In the genomic region with DNA sequence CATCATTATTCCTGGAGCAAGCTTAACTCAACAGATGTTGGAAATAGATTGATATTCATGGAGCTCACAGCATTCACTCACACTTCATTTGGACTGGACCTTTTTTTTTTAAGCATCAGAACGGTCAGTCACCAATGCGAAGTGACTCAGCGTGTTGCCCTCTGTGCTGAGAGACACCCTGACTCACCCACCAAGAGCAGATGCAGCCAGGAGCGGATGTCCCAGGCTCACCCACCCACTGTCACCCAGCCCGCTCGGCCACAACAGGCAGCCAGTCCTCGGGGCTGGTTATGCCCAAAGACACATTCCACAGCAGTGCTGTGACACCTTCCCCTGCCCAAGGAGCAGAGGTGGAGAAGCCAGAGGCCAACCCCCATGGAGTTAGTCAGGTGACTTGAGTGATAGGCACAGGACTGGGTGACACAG, we compare ENCODE assay signal across 15 cellular contexts. TPM values are rescaled to one million over a fixed set of nuclear protein-coding genes. Genes with fewer than 3 reads are reported as not detected.
DNase-seq lines count a peak whose midpoint lies in the region; ATAC-seq, FAIRE-seq and TF ChIP-seq lines count a peak whose summit lies in the region.
"Had no signal": no experiment of that assay in that cellular context is flagged by ENCODE, and none has a peak within 500 bp of the region (broad histone marks: within the 10 kb centered on the region; RNA-seq: fewer than 3 reads in every experiment).

No MANE protein-coding gene starts in this region.

- H3K9ac ChIP-seq in IMR-90 (ENCODE audit: low read depth, low read length): no peak overlapping the region
- no peak overlapping the region for H3K9ac ChIP-seq in colonic mucosa (ENCODE audit: low read depth in 2 of 2, low read length in 2 of 2)
- no peak overlapping the region for H3K9ac ChIP-seq in mesendoderm (ENCODE audit: low read length)

- H3K79me1 ChIP-seq in IMR-90 (ENCODE audit: low read depth in 1 of 2, low read length in 2 of 2) (no peaks in the 10 kb centered on the region), mesendoderm (ENCODE audit: low read length) (no peaks in the 10 kb centered on the region)

- H3K14ac ChIP-seq in IMR-90 (replicated peaks; ENCODE audit: low read depth, low read length): no peak overlapping the region

- no peaks in the 10 kb centered on the region for H3K79me2 ChIP-seq in osteoblast (ENCODE audit: insufficient read depth, low read length)
- H3K79me2 ChIP-seq in mesendoderm (ENCODE audit: control insufficient read depth, insufficient read depth, low read length): no peaks in the 10 kb centered on the region

- no peak for TF ChIP-seq CTCF in IMR-90 (conservative IDR thresholded peaks at IDR 0.05; ENCODE audit: low read depth, low read length)
- no peak for TF ChIP-seq CTCF in colonic mucosa (IDR thresholded peaks at IDR 0.05)
- TF ChIP-seq CTCF in osteoblast (IDR thresholded peaks at IDR 0.05; ENCODE audit: extremely low read depth, low read depth, low read length): no peak

- H4K91ac ChIP-seq in IMR-90 (ENCODE audit: insufficient read depth, low read depth, low read length): no peak overlapping the region

- H3K18ac ChIP-seq in IMR-90 (ENCODE audit: low read depth, low read length) (no peak overlapping the region), mesendoderm (ENCODE audit: low read length) (no peak overlapping the region)

- H3K4ac ChIP-seq in IMR-90 (ENCODE audit: low read depth, low read length) (no peak overlapping the region), mesendoderm (ENCODE audit: low read depth, low read length) (no peak overlapping the region)

- TF ChIP-seq POLR2A in IMR-90 (IDR thresholded peaks at IDR 0.05; ENCODE audit: low read depth, low read length): no peak
- TF ChIP-seq POLR2A in GM12891 (IDR thresholded peaks at IDR 0.05; ENCODE audit: low read depth, low read length): no peak

- H3K27ac ChIP-seq in IMR-90 (ENCODE audit: insufficient read depth, low read length) (no peak overlapping the region), colonic mucosa (no peak overlapping the region), osteoblast (ENCODE audit: low read depth, low read length) (no peak overlapping the region), mesendoderm (ENCODE audit: low read depth, low read length) (no peak overlapping the region)
- H3K27ac ChIP-seq: skin epidermis, tibial nerve had no signal

- H3K9me3 ChIP-seq in IMR-90 (ENCODE audit: control insufficient read depth, insufficient read depth, low read length): no peaks in the 10 kb centered on the region
- H3K9me3 ChIP-seq in colonic mucosa: no peaks in the 10 kb centered on the region
- H3K9me3 ChIP-seq in osteoblast (ENCODE audit: low read depth, low read length): no peaks in the 10 kb centered on the region
- H3K9me3 ChIP-seq: MG63, tibial nerve had no signal

- POLR2A ChIA-PET in IMR-90 (lab: Charles Lee; ENCODE audit: unreplicated experiment): no interaction called here

- H2BK120ac ChIP-seq in IMR-90 (ENCODE audit: low read depth, low read length): no peak overlapping the region
- no peak overlapping the region for H2BK120ac ChIP-seq in mesendoderm (ENCODE audit: low read depth, low read length)

- peak; percentile 17; the same call in 1 of the 2 replicates for ATAC-seq in IMR-90 (ENCODE audit: low read depth)

- H3K56ac ChIP-seq in IMR-90 (ENCODE audit: extremely low read depth, insufficient read depth, low read length) (no peak overlapping the region), mesendoderm (ENCODE audit: low read length) (no peak overlapping the region)

- H2AK5ac ChIP-seq in IMR-90 (ENCODE audit: low read depth, low read length): no peak overlapping the region
- H2AK5ac ChIP-seq in mesendoderm (ENCODE audit: low read length): no peak overlapping the region

- no TSS peak for BruUV-seq in IMR-90 (replicated peaks; lab: Mats Ljungman, UMichigan)

- no peak overlapping the region for H3K4me2 ChIP-seq in IMR-90 (ENCODE audit: low read depth, low read length)
- H3K4me2 ChIP-seq in osteoblast (ENCODE audit: insufficient read depth, low read length): no peak overlapping the region
- H3K4me2 ChIP-seq in mesendoderm (ENCODE audit: low read length): no peak overlapping the region

- no peak overlapping the region for H3K23ac ChIP-seq in IMR-90 (ENCODE audit: low read depth, low read length)
- H3K23ac ChIP-seq in mesendoderm (ENCODE audit: low read length): no peak overlapping the region

- no peaks in the 10 kb centered on the region for H3K4me1 ChIP-seq in IMR-90 (ENCODE audit: control insufficient read depth, insufficient read depth, low read length)
- no peaks in the 10 kb centered on the region for H3K4me1 ChIP-seq in colonic mucosa
- no peaks in the 10 kb centered on the region for H3K4me1 ChIP-seq in osteoblast (ENCODE audit: insufficient read depth, low read length)
- no peaks in the 10 kb centered on the region for H3K4me1 ChIP-seq in mesendoderm (ENCODE audit: control insufficient read depth, low read depth, low read length)
- H3K4me1 ChIP-seq: tibial nerve had no signal

- DNase-seq in activated CD4-positive, alpha-beta T cell treated with anti-CD3 and anti-CD28 coated beads for 48 hours: peak; percentile 20
- no peak for DNase-seq in activated CD4-positive, alpha-beta T cell treated with anti-CD3 and anti-CD28 coated beads, Interleukin-2, amount 50 U/mL, for 1 hour
- DNase-seq in IMR-90 (peak; percentile 37), colonic mucosa (peak; percentile 6), osteoblast (ENCODE audit: insufficient read length, low spot score, missing footprints) (peak; percentile 95), GM12891 (ENCODE audit: insufficient read length, low spot score) (no peak), mesendoderm (no peak)
- DNase-seq in central memory CD4-positive, alpha-beta T cell: no peak
- DNase-seq: DMS 273 treated with DMSO at 0.1 percent for 48 hours, MG63, NCI-H226, nephron progenitor cell had no signal

- no peak for TF ChIP-seq RAD21 in IMR-90 (IDR thresholded peaks at IDR 0.05; ENCODE audit: low read length)

- H2AK9ac ChIP-seq in IMR-90 (replicated peaks; ENCODE audit: low read depth, low read length, poor library complexity): no peak overlapping the region

- H4K20me1 ChIP-seq in IMR-90 (ENCODE audit: insufficient read depth, low read length): no peaks in the 10 kb centered on the region
- H4K20me1 ChIP-seq in osteoblast (ENCODE audit: insufficient read depth, low read length): no peaks in the 10 kb centered on the region

- no peak for FAIRE-seq in GM12891 (lab: Jason Lieb, UNC)
- FAIRE-seq: A204.1 had no signal

- H3K9me1 ChIP-seq in IMR-90 (ENCODE audit: insufficient read depth, low read length): no peaks in the 10 kb centered on the region

- no peaks in the 10 kb centered on the region for H3K27me3 ChIP-seq in IMR-90 (ENCODE audit: control insufficient read depth, insufficient read depth, low read length)
- no peaks in the 10 kb centered on the region for H3K27me3 ChIP-seq in colonic mucosa
- H3K27me3 ChIP-seq in osteoblast (ENCODE audit: insufficient read depth, low read length): no peaks in the 10 kb centered on the region
- no peaks in the 10 kb centered on the region for H3K27me3 ChIP-seq in mesendoderm (ENCODE audit: insufficient read depth, low read length, poor library complexity)
- H3K27me3 ChIP-seq: MG63, tibial nerve had no signal

- H4K8ac ChIP-seq in IMR-90 (ENCODE audit: low read depth in 2 of 2, low read length in 2 of 2): no peak overlapping the region
- no peak overlapping the region for H4K8ac ChIP-seq in mesendoderm (ENCODE audit: low read depth, low read length)

- H2AFZ ChIP-seq in IMR-90 (replicated peaks; ENCODE audit: low read length, poor library complexity) (peak overlapping the region; percentile 60), osteoblast (ENCODE audit: low read length) (no peak overlapping the region)

- in situ Hi-C loops in IMR-90 (cut with MboI; ENCODE audit: low sequenced_read_pairs): no loop called here

- H2BK20ac ChIP-seq in IMR-90 (ENCODE audit: low read depth, low read length): no peak overlapping the region

- H4K5ac ChIP-seq in IMR-90 (ENCODE audit: low read depth, low read length) (no peak overlapping the region), mesendoderm (ENCODE audit: low read length) (no peak overlapping the region)

- H2BK5ac ChIP-seq in IMR-90 (ENCODE audit: low read depth, low read length, poor library complexity, severe bottlenecking) (no peak overlapping the region), mesendoderm (ENCODE audit: low read length) (no peak overlapping the region)

- WGBS in IMR-90 (ENCODE audit: extremely low coverage in 2 of 2, insufficient read length in 1 of 2), 2 experiments: 40% methylated on average over 1 of the region's 7 CpGs; no CpG with 5 or more reads in 1 of the 2 experiments
- no CpG with 5 or more reads among the region's 7 CpGs for WGBS in mesendoderm (ENCODE audit: extremely low coverage, insufficient coverage, low lambda C conversion rate)

- dilution Hi-C loops in IMR-90 (cut with HindIII; ENCODE audit: low sequenced_read_pairs, unreplicated experiment): no loop called here

- intact Hi-C loops in IMR-90 (cut with micrococcal nuclease) (no loop called here), colonic mucosa (cut with DNase I) (no loop called here)

- no peak overlapping the region for H2BK15ac ChIP-seq in IMR-90 (ENCODE audit: low read depth, low read length)
- H2BK15ac ChIP-seq in mesendoderm (replicated peaks; ENCODE audit: low read depth): no peak overlapping the region

- CTCF ChIA-PET in IMR-90 (lab: Yijun Ruan, JAX): no interaction called here

- H3K36me3 ChIP-seq in IMR-90 (ENCODE audit: control insufficient read depth, insufficient read depth, low read length) (peaks cover 6% of the 10 kb centered on the region; the same call in 1 of the 2 replicates), colonic mucosa (peaks cover 1% of the 10 kb centered on the region), osteoblast (ENCODE audit: insufficient read depth, low read length) (no peaks in the 10 kb centered on the region), mesendoderm (ENCODE audit: control insufficient read depth, insufficient read depth, low read length) (no peaks in the 10 kb centered on the region)
- H3K36me3 ChIP-seq: MG63 had no signal

- no peak overlapping the region for H3K4me3 ChIP-seq in IMR-90 (ENCODE audit: insufficient read depth, low read depth, low read length)
- no peak overlapping the region for H3K4me3 ChIP-seq in colonic mucosa
- H3K4me3 ChIP-seq in osteoblast (ENCODE audit: insufficient read depth, low read length): no peak overlapping the region
- H3K4me3 ChIP-seq in mesendoderm (ENCODE audit: low read length): no peak overlapping the region
- H3K4me3 ChIP-seq: MG63, skin epidermis, tibial nerve had no signal

RNA-seq across cellular contexts. Expression of gene RNASET2, which starts 15.7 kb away (rescaled TPM):
- total RNA-seq in IMR-90 (2012; rRNA removed) (13.6 and 14.2 TPM in 2 replicates), colonic mucosa (100 to 1,000 TPM in 1 of 2 donors, 10 to 100 TPM in 1; 87.1 to 126 TPM), osteoblast (41.3 and 47.8 TPM in 2 replicates)
- polyA plus RNA-seq in IMR-90 (2012; rRNA removed): 23.6 and 24.9 TPM in 2 replicates
- polyA plus RNA-seq in IMR-90 (2012; cell fraction: cytosol; rRNA removed): 40.7 and 68.7 TPM in 2 replicates
- polyA plus RNA-seq in IMR-90 (2012; cell fraction: nucleus; rRNA removed; ENCODE audit: low replicate concordance): 19.1 and 27.8 TPM in 2 replicates
- 229 TPM for polyA plus RNA-seq in GM12891 (2012; ENCODE audit: low read depth, missing spikeins)
- polyA plus RNA-seq in mesendoderm (2013, experiment 1 of 2): 6.2 TPM
- 6.6 TPM for polyA plus RNA-seq in mesendoderm (2013, experiment 2 of 2)

RNA-seq across cellular contexts. Expression of gene CEP43, which starts 58.5 kb away (rescaled TPM):
- total RNA-seq in IMR-90 (2012; rRNA removed) (8.6 and 19.4 TPM in 2 replicates), colonic mucosa (10 to 100 TPM; 17.3 to 23.8 TPM), osteoblast (19.4 and 19.5 TPM in 2 replicates)
- polyA plus RNA-seq in IMR-90 (2012; rRNA removed): 8.5 and 10.7 TPM in 2 replicates
- polyA plus RNA-seq in IMR-90 (2012; cell fraction: cytosol; rRNA removed): 1.1 and 2.3 TPM in 2 replicates
- 3.3 and 16.3 TPM in 2 replicates for polyA plus RNA-seq in IMR-90 (2012; cell fraction: nucleus; rRNA removed; ENCODE audit: low replicate concordance)
- polyA plus RNA-seq in GM12891 (2012; ENCODE audit: low read depth, missing spikeins): 14.7 TPM
- 24.0 TPM for polyA plus RNA-seq in mesendoderm (2013, experiment 1 of 2)
- 24.6 TPM for polyA plus RNA-seq in mesendoderm (2013, experiment 2 of 2)

Comparison
In these comparisons a context has a peak if more than half of its experiments do, and no peak if none do; other contexts are left out.
1. DNase-seq: peak in activated CD4-positive, alpha-beta T cell treated with anti-CD3 and anti-CD28 coated beads for 48 hours (single experiment), IMR-90 (single experiment), colonic mucosa (single experiment) and osteoblast (single experiment); none in activated CD4-positive, alpha-beta T cell treated with anti-CD3 and anti-CD28 coated beads, Interleukin-2, amount 50 U/mL, for 1 hour (single experiment), GM12891 (single experiment), central memory CD4-positive, alpha-beta T cell (single experiment) and mesendoderm (single experiment).